Comparison of ENCODE assay signal across 8 cellular contexts in genomic region chr4:67327245-67327860, GRCh38.
DNase-seq lines count a peak whose midpoint lies in the region; ATAC-seq, FAIRE-seq and TF ChIP-seq lines count a peak whose summit lies in the region.

No MANE protein-coding gene starts in this region.

- no peaks in the 10 kb centered on the region for H3K9me2 ChIP-seq in DOHH2 (replicated peaks; ENCODE audit: control insufficient read depth, low read length)

- no peaks in the 10 kb centered on the region for H3K9me3 ChIP-seq in DOHH2 (ENCODE audit: control insufficient read depth, insufficient read depth, low read length)

- peaks cover 4% of the 10 kb centered on the region; the same call in 1 of the 2 replicates for H3K27me3 ChIP-seq in DOHH2 (ENCODE audit: control insufficient read depth, low read length)

- H3F3A ChIP-seq in DOHH2 (ENCODE audit: control insufficient read depth, insufficient read depth): no peaks in the 10 kb centered on the region

- H4K20me1 ChIP-seq in DOHH2 (ENCODE audit: control insufficient read depth, insufficient read depth, low read depth, low read length): no peaks in the 10 kb centered on the region

- no peak overlapping the region for H3K4me3 ChIP-seq in DOHH2 (ENCODE audit: low read length)

- DNase-seq in NCI-H748 (lab: John Stamatoyannopoulos, UW; ENCODE audit: unreplicated experiment) (peak; percentile 43), fibroblast of the conjunctiva (ENCODE audit: low read depth) (peak; percentile 33), non-pigmented ciliary epithelial cell (ENCODE audit: low read depth) (peak; percentile 9), urothelium cell line (ENCODE audit: low spot score) (peak; percentile 76)
- peak; percentile 57 for DNase-seq in activated CD8-positive, alpha-beta memory T cell treated with anti-CD3 and anti-CD28 coated beads, Interleukin-2, amount 50 U/mL, for 48 hours

- H3K4me1 ChIP-seq in DOHH2 (ENCODE audit: control insufficient read depth, low read length): no peaks in the 10 kb centered on the region

- no peak overlapping the region for H3K27ac ChIP-seq in DOHH2 (ENCODE audit: low read depth, low read length)

- no peak overlapping the region for H3K4me2 ChIP-seq in DOHH2 (ENCODE audit: low read length)

- TF ChIP-seq CTCF in DOHH2 (IDR thresholded peaks at IDR 0.05; ENCODE audit: low read depth, low read length, poor library complexity, severe bottlenecking): peak; percentile 84

- ATAC-seq in GM19467 (IDR thresholded peaks at IDR 0.05; ENCODE audit: unreplicated experiment) (peak; percentile 94), HG03520 (IDR thresholded peaks at IDR 0.05; ENCODE audit: unreplicated experiment) (peak; percentile 98)

- no peaks in the 10 kb centered on the region for H3K79me2 ChIP-seq in DOHH2 (ENCODE audit: control insufficient read depth, low read length)

- no peaks in the 10 kb centered on the region for H3K36me3 ChIP-seq in DOHH2 (ENCODE audit: control insufficient read depth, low read length)

- FAIRE-seq in urothelium cell line (lab: Jason Lieb, UNC): peak; percentile 42

Comparison
In these comparisons a context has a peak if more than half of its experiments do, and no peak if none do; other contexts are left out.
1. DNase-seq: peak in every context shown above with its lines; median percentile 76 in urothelium cell line; 57 in activated CD8-positive, alpha-beta memory T cell treated with anti-CD3 and anti-CD28 coated beads, Interleukin-2, amount 50 U/mL, for 48 hours; 43 in NCI-H748; 33 in fibroblast of the conjunctiva; 9 in non-pigmented ciliary epithelial cell.